Comparison of ENCODE assay signal across 28 cellular contexts in genomic region chr17:80317706-80317980, GRCh38.
"Had no signal": no experiment of that assay in that cellular context is flagged by ENCODE, and none has a peak within 500 bp of the region (broad histone marks: within the 10 kb centered on the region; RNA-seq: fewer than 3 reads in every experiment).

No MANE protein-coding gene starts in this region.

- H3K9me3 Mint-ChIP-seq: activated naive CD4-positive, alpha-beta T cell treated with anti-CD3 and anti-CD28 coated beads, Interleukin-2, amount 10 ng/mL, durations not matched to agents 7 days and 5 days; activated naive CD8-positive, alpha-beta T cell treated with anti-CD3 and anti-CD28 coated beads, Interleukin-2, amount 10 ng/mL, durations not matched to agents 7 days and 5 days; activated T-helper 1 cell treated with anti-CD3 and anti-CD28 coated beads, Interleukin-12 subunit alpha, Interleukin-12 subunit beta, Interleukin-2, Interleukin-4 antibody, amounts not matched to agents 30 ng/mL and 10 ng/mL and 1 ng/mL, durations not matched to agents 14 hours and 24 hours and 36 hours had no signal

- DNase-seq: activated CD4-positive, alpha-beta T cell treated with anti-CD3 and anti-CD28 coated beads for 48 hours; activated CD4-positive, alpha-beta T cell treated with anti-CD3 and anti-CD28 coated beads, Interleukin-2, amount 50 U/mL, for 4 hours; activated CD4-positive, CD25-positive, alpha-beta regulatory T cell treated with anti-CD3 and anti-CD28 coated beads, Interleukin-2, amount 50 U/mL, for 72 hours; activated CD8-positive, alpha-beta memory T cell treated with anti-CD3 and anti-CD28 coated beads for 24 hours; activated gamma-delta T cell treated with Interleukin-2 at 50 U/mL for 16 hours; activated naive CD4-positive, alpha-beta T cell treated with anti-CD3 and anti-CD28 coated beads, Interleukin-2, amount 10 ng/mL, durations not matched to agents 7 days and 5 days; Kasumi-1; KBM-7; NCI-H1048; NCI-H146; NCI-H1930; NCI-H2107; NCI-H2171 treated with DMSO at 0.1 percent for 48 hours; NCI-H345; NCI-H510A; NCI-H526 treated with DMSO at 0.1 percent for 48 hours; NCI-H82; RPMI8226; SHP77; SW 1271; T-helper 17 cell; T-helper 9 cell had no signal

- H3K9me3 ChIP-seq: breast epithelium, SJSA1 had no signal

- H3K4me3 Mint-ChIP-seq: activated naive CD4-positive, alpha-beta T cell treated with anti-CD3 and anti-CD28 coated beads, Interleukin-2, amount 10 ng/mL, durations not matched to agents 7 days and 5 days; activated naive CD8-positive, alpha-beta T cell treated with anti-CD3 and anti-CD28 coated beads, Interleukin-2, amount 10 ng/mL, durations not matched to agents 7 days and 5 days; activated T-helper 1 cell treated with anti-CD3 and anti-CD28 coated beads, Interleukin-12 subunit alpha, Interleukin-12 subunit beta, Interleukin-2, Interleukin-4 antibody, amounts not matched to agents 30 ng/mL and 10 ng/mL and 1 ng/mL, durations not matched to agents 14 hours and 24 hours and 36 hours; T-helper 17 cell; WTC11 had no signal

- H3K27ac ChIP-seq: breast epithelium, coronary artery, SJSA1 had no signal

- H3K27me3 Mint-ChIP-seq: activated naive CD4-positive, alpha-beta T cell treated with anti-CD3 and anti-CD28 coated beads, Interleukin-2, amount 10 ng/mL, durations not matched to agents 7 days and 5 days; activated naive CD8-positive, alpha-beta T cell treated with anti-CD3 and anti-CD28 coated beads, Interleukin-2, amount 10 ng/mL, durations not matched to agents 7 days and 5 days; T-helper 17 cell had no signal

- H3K4me1 Mint-ChIP-seq: activated naive CD4-positive, alpha-beta T cell treated with anti-CD3 and anti-CD28 coated beads, Interleukin-2, amount 10 ng/mL, durations not matched to agents 7 days and 5 days; WTC11 had no signal

- H3K27me3 ChIP-seq: breast epithelium, SJSA1 had no signal

- H3K4me1 ChIP-seq: breast epithelium had no signal

- ATAC-seq: T-helper 17 cell, WTC11 had no signal

- H3K4me3 ChIP-seq: breast epithelium, coronary artery, SJSA1 had no signal

- H3K27ac Mint-ChIP-seq: activated naive CD8-positive, alpha-beta T cell treated with anti-CD3 and anti-CD28 coated beads, Interleukin-2, amount 10 ng/mL, durations not matched to agents 7 days and 5 days; T-helper 17 cell; WTC11 had no signal
